ENCODE assay signal across 20 cellular contexts in genomic region chr2:212958133-212958532, GRCh38.
DNase-seq lines count a peak whose midpoint lies in the region; ATAC-seq and TF ChIP-seq lines count a peak whose summit lies in the region.
"Had no signal": no experiment of that assay in that cellular context is flagged by ENCODE, and none has a peak within 500 bp of the region (broad histone marks: within the 10 kb centered on the region; RNA-seq: fewer than 3 reads in every experiment).

No MANE protein-coding gene starts in this region.

- H3K36me3 ChIP-seq in KOPT-K1 (ENCODE audit: insufficient read depth, low read length) = peaks cover 26% of the 10 kb centered on the region
- H3K36me3 ChIP-seq in psoas muscle (ENCODE audit: insufficient read depth in 1 of 2, low read depth in 1 of 2) = no peaks in the 10 kb centered on the region
- no peaks in the 10 kb centered on the region for H3K36me3 ChIP-seq in right lobe of liver
- H3K36me3 ChIP-seq: BLaER1, spleen, uterus had no signal

- H3K9me3 ChIP-seq in KOPT-K1 (ENCODE audit: insufficient read depth, low read length, poor library complexity, severe bottlenecking) (peaks cover 4% of the 10 kb centered on the region), psoas muscle (no peaks in the 10 kb centered on the region), right lobe of liver (no peaks in the 10 kb centered on the region)
- H3K9me3 ChIP-seq: BLaER1, spleen, uterus had no signal

- no peak for TF ChIP-seq POLR2A in right lobe of liver (IDR thresholded peaks at IDR 0.05)

- no peaks in the 10 kb centered on the region for H3K9me3 Mint-ChIP-seq in activated T-cell treated with anti-CD3 and anti-CD28 coated beads, Interleukin-2, amount 50 U/mL, for 4 hours
- H3K9me3 Mint-ChIP-seq in central memory CD8-positive, alpha-beta T cell = no peaks in the 10 kb centered on the region

- H3K4me3 ChIP-seq in psoas muscle (no peak overlapping the region), right lobe of liver (no peak overlapping the region)
- H3K4me3 ChIP-seq: BLaER1, SK-N-MC, spleen, uterus had no signal

- H3K27ac ChIP-seq in KOPT-K1 (ENCODE audit: low read depth, low read length, poor library complexity, severe bottlenecking) (peak overlapping the region; percentile 98), psoas muscle (peak overlapping the region; percentile 63), right lobe of liver (no peak overlapping the region)
- H3K27ac ChIP-seq: BLaER1, SK-N-MC, uterus had no signal

- no peaks in the 10 kb centered on the region for H3K27me3 Mint-ChIP-seq in activated T-cell treated with anti-CD3 and anti-CD28 coated beads, Interleukin-2, amount 50 U/mL, for 4 hours (ENCODE audit: low read depth)
- no peaks in the 10 kb centered on the region for H3K27me3 Mint-ChIP-seq in central memory CD8-positive, alpha-beta T cell

- peaks cover 24% of the 10 kb centered on the region for H3K4me1 Mint-ChIP-seq in activated T-cell treated with anti-CD3 and anti-CD28 coated beads, Interleukin-2, amount 50 U/mL, for 4 hours (ENCODE audit: low read depth)
- H3K4me1 Mint-ChIP-seq in central memory CD8-positive, alpha-beta T cell = peaks cover 26% of the 10 kb centered on the region

- peak in 1 of 2 donors; percentile 5 for ATAC-seq in activated T-cell treated with anti-CD3 and anti-CD28 coated beads, Interleukin-2, amount 50 U/mL, for 4 hours
- no peak for ATAC-seq in central memory CD8-positive, alpha-beta T cell (replicated peaks; ENCODE audit: extremely low read depth, poor library complexity, severe bottlenecking)
- ATAC-seq in psoas muscle = peak in 3 of 4 donors; percentile 44 to 60 (median 55)
- ATAC-seq in HG02938 (IDR thresholded peaks at IDR 0.05; ENCODE audit: unreplicated experiment) = no peak
- ATAC-seq in right lobe of liver = no peak
- ATAC-seq: left lobe of liver had no signal

- TF ChIP-seq CTCF in psoas muscle (IDR thresholded peaks at IDR 0.05) = no peak
- TF ChIP-seq CTCF in right lobe of liver (IDR thresholded peaks at IDR 0.05) = no peak

- no peaks in the 10 kb centered on the region for H3K36me3 Mint-ChIP-seq in activated T-cell treated with anti-CD3 and anti-CD28 coated beads, Interleukin-2, amount 50 U/mL, for 4 hours (ENCODE audit: insufficient read depth)
- peaks cover 3% of the 10 kb centered on the region for H3K36me3 Mint-ChIP-seq in central memory CD8-positive, alpha-beta T cell (ENCODE audit: insufficient read depth)

- peak overlapping the region; percentile 36 for H3K27ac Mint-ChIP-seq in central memory CD8-positive, alpha-beta T cell (ENCODE audit: low read depth)

- H3K27me3 ChIP-seq in psoas muscle (ENCODE audit: insufficient read depth in 3 of 3, low read length in 2 of 3) = no peaks in the 10 kb centered on the region
- no peaks in the 10 kb centered on the region for H3K27me3 ChIP-seq in right lobe of liver
- H3K27me3 ChIP-seq: BLaER1, spleen, uterus had no signal

- H3K4me1 ChIP-seq in psoas muscle (peaks cover 30% of the 10 kb centered on the region), right lobe of liver (no peaks in the 10 kb centered on the region)
- H3K4me1 ChIP-seq: BLaER1, uterus had no signal

- peak overlapping the region; percentile 42 for H3K4me3 Mint-ChIP-seq in activated T-cell treated with anti-CD3 and anti-CD28 coated beads, Interleukin-2, amount 50 U/mL, for 4 hours
- H3K4me3 Mint-ChIP-seq in central memory CD8-positive, alpha-beta T cell = peak overlapping the region; percentile 23

- DNase-seq in activated T-cell treated with anti-CD3 and anti-CD28 coated beads, Interleukin-2, amount 50 U/mL, for 4 hours = no peak
- no peak for DNase-seq in activated T-cell treated with anti-CD3 and anti-CD28 coated beads, Interleukin-2, amount 50 U/mL, for 48 hours
- no peak for DNase-seq in central memory CD8-positive, alpha-beta T cell (ENCODE audit: low spot score in 2 of 2)
- DNase-seq in psoas muscle = no peak
- no peak for DNase-seq in right lobe of liver
- no peak for DNase-seq in NCI-H446 treated with DMSO at 0.1 percent for 48 hours (lab: John Stamatoyannopoulos, UW)
- DNase-seq: activated CD4-positive, CD25-positive, alpha-beta regulatory T cell; activated naive CD4-positive, alpha-beta T cell; Kasumi-1; NCI-H1092; NCI-H2081 treated with DMSO at 0.1 percent for 48 hours; NK-92 treated with Interleukin-12 subunit alpha and Interleukin-12 subunit beta, amount 100 ng/mL, for 24 hours; spleen; substantia nigra; uterus had no signal

- WGBS in psoas muscle, 3 donors = 42 to 74% (median 63%) methylated on average over 3 of the region's 3 CpGs
- 69% methylated on average over 3 of the region's 3 CpGs for WGBS in right lobe of liver (ENCODE audit: insufficient coverage, low coverage, low lambda C conversion rate, missing lambda C conversion rate)

- intact Hi-C loops in psoas muscle (cut with DNase I) (no loop called here), right lobe of liver (cut with DNase I) (no loop called here)

Comparison
In these comparisons a context has a peak if more than half of its experiments do, and no peak if none do; other contexts are left out.
1. ATAC-seq: peak in psoas muscle (3 of 4); none in central memory CD8-positive, alpha-beta T cell (single experiment), HG02938 (single experiment) and right lobe of liver (0 of 4).
2. H3K27ac ChIP-seq: peak in KOPT-K1 (single experiment) and psoas muscle (single experiment); none in right lobe of liver (0 of 3).